12 cellular contexts compared by ENCODE assay signal in genomic region chr12:123444396-123445026, GRCh38. TPM values are rescaled to one million over a fixed set of nuclear protein-coding genes. Genes with fewer than 3 reads are reported as not detected.
DNase-seq lines count a peak whose midpoint lies in the region; ATAC-seq and TF ChIP-seq lines count a peak whose summit lies in the region.
"Had no signal": no experiment of that assay in that cellular context is flagged by ENCODE, and none has a peak within 500 bp of the region (broad histone marks: within the 10 kb centered on the region; RNA-seq: fewer than 3 reads in every experiment).

No MANE protein-coding gene starts in this region.

- H4K20me1 ChIP-seq in GM23248 (ENCODE audit: insufficient read depth) = no peaks in the 10 kb centered on the region
- no peaks in the 10 kb centered on the region for H4K20me1 ChIP-seq in PC-9 (ENCODE audit: insufficient read depth)
- no peaks in the 10 kb centered on the region for H4K20me1 ChIP-seq in PC-3 (ENCODE audit: low read length)

- CTCF ChIA-PET in PC-9 (lab: Charles Lee) (no interaction called here), WTC11 (lab: Charles Lee) (no interaction called here), PC-3 (lab: Charles Lee) (no interaction called here)

- no peak overlapping the region for H3K4me3 Mint-ChIP-seq in stimulated activated memory B cell treated with anti-CD40 and anti-IgM and Interleukin-4, amounts not matched to agents 10 μg/mL and 1 μg/mL and 100 μg/mL, for 72 hours
- H3K4me3 Mint-ChIP-seq in WTC11 = no peak overlapping the region
- H3K4me3 Mint-ChIP-seq: nephron progenitor cell had no signal

- no peaks in the 10 kb centered on the region for H3K36me3 Mint-ChIP-seq in stimulated activated memory B cell treated with anti-CD40 and anti-IgM and Interleukin-4, amounts not matched to agents 10 μg/mL and 1 μg/mL and 100 μg/mL, for 72 hours
- H3K36me3 Mint-ChIP-seq in WTC11 = no peaks in the 10 kb centered on the region

- H3K9me3 Mint-ChIP-seq in stimulated activated memory B cell treated with anti-CD40 and anti-IgM and Interleukin-4, amounts not matched to agents 10 μg/mL and 1 μg/mL and 100 μg/mL, for 72 hours = no peaks in the 10 kb centered on the region
- H3K9me3 Mint-ChIP-seq in WTC11 = no peaks in the 10 kb centered on the region

- H3K27me3 Mint-ChIP-seq in stimulated activated memory B cell treated with anti-CD40 and anti-IgM and Interleukin-4, amounts not matched to agents 10 μg/mL and 1 μg/mL and 100 μg/mL, for 72 hours = no peaks in the 10 kb centered on the region
- no peaks in the 10 kb centered on the region for H3K27me3 Mint-ChIP-seq in WTC11 (ENCODE audit: low read depth)

- H3F3A ChIP-seq in GM23248 (ENCODE audit: insufficient read depth) = peaks cover 20% of the 10 kb centered on the region; the same call in 1 of the 2 replicates
- peaks cover 49% of the 10 kb centered on the region for H3F3A ChIP-seq in PC-9 (ENCODE audit: insufficient read depth, low read depth)
- H3F3A ChIP-seq in PC-3 (ENCODE audit: low read length, unreplicated experiment) = no peaks in the 10 kb centered on the region

- 19 to 28% methylated on average over 5 of the region's 5 CpGs for WGBS in GM23248 (ENCODE audit: low coverage in 1 of 2, low lambda C conversion rate in 2 of 2, missing lambda C conversion rate in 2 of 2), 2 experiments

- POLR2A ChIA-PET in PC-9 (lab: Charles Lee; ENCODE audit: unreplicated experiment) = interaction anchor here (0.6 kb wide), 1 partner anchor 604 kb away, joined by 6 read pairs; no protein-coding TSS in a partner anchor
- POLR2A ChIA-PET in WTC11 (lab: Charles Lee) = no interaction called here
- POLR2A ChIA-PET in PC-3 (lab: Charles Lee; ENCODE audit: unreplicated experiment) = no interaction called here

- intact Hi-C loops in PC-9 (cut with micrococcal nuclease; ENCODE audit: unreplicated experiment) = no loop called here
- intact Hi-C loops in PC-3 (cut with micrococcal nuclease) = no loop called here

- H3K9me3 ChIP-seq in GM23248 (ENCODE audit: low read depth) (no peaks in the 10 kb centered on the region), PC-9 (ENCODE audit: insufficient read depth, low read depth) (no peaks in the 10 kb centered on the region), PC-3 (ENCODE audit: low read length) (no peaks in the 10 kb centered on the region)
- H3K9me3 ChIP-seq: SJCRH30 had no signal

- H3K4me3 ChIP-seq in GM23248 = no peak overlapping the region
- no peak overlapping the region for H3K4me3 ChIP-seq in PC-9
- H3K4me3 ChIP-seq in PC-3 (ENCODE audit: low read length) = no peak overlapping the region
- H3K4me3 ChIP-seq: cardiac muscle cell, SJCRH30 had no signal

- H3K27ac Mint-ChIP-seq in stimulated activated memory B cell treated with anti-CD40 and anti-IgM and Interleukin-4, amounts not matched to agents 10 μg/mL and 1 μg/mL and 100 μg/mL, for 72 hours = peak overlapping the region; percentile 94
- H3K27ac Mint-ChIP-seq in WTC11 = no peak overlapping the region
- H3K27ac Mint-ChIP-seq: nephron progenitor cell had no signal

- H3K4me1 ChIP-seq in GM23248 (ENCODE audit: insufficient read depth) = peaks cover 20% of the 10 kb centered on the region
- H3K4me1 ChIP-seq in PC-9 (replicated peaks; ENCODE audit: insufficient read depth) = peaks cover 42% of the 10 kb centered on the region
- peaks cover 12% of the 10 kb centered on the region; the same call in 1 of the 2 replicates for H3K4me1 ChIP-seq in PC-3 (ENCODE audit: insufficient read depth, low read length)
- H3K4me1 ChIP-seq: SJCRH30 had no signal

- H3K27ac ChIP-seq in GM23248 (peak overlapping the region; percentile 71), PC-9 (peak overlapping the region; percentile 75), PC-3 (ENCODE audit: low read length) (no peak overlapping the region)
- H3K27ac ChIP-seq: cardiac muscle cell, SJCRH30 had no signal

- H3K79me2 ChIP-seq in GM23248 (ENCODE audit: insufficient read depth) (no peaks in the 10 kb centered on the region), PC-9 (ENCODE audit: low read depth) (no peaks in the 10 kb centered on the region), PC-3 (ENCODE audit: low read length) (no peaks in the 10 kb centered on the region)

- H3K27me3 ChIP-seq in GM23248 (replicated peaks; ENCODE audit: insufficient read depth) (no peaks in the 10 kb centered on the region), PC-9 (ENCODE audit: insufficient read depth, low read depth) (no peaks in the 10 kb centered on the region), PC-3 (ENCODE audit: low read length) (no peaks in the 10 kb centered on the region)
- H3K27me3 ChIP-seq: cardiac muscle cell, SJCRH30 had no signal

- peak overlapping the region; percentile 16; the same call in 1 of the 2 replicates for H3K9ac ChIP-seq in GM23248
- no peak overlapping the region for H3K9ac ChIP-seq in PC-3 (ENCODE audit: low read length)

- H3K36me3 ChIP-seq in GM23248 (ENCODE audit: low read depth) = no peaks in the 10 kb centered on the region
- H3K36me3 ChIP-seq in PC-9 (ENCODE audit: low read depth) = no peaks in the 10 kb centered on the region
- H3K36me3 ChIP-seq in PC-3 (ENCODE audit: low read depth, low read length) = no peaks in the 10 kb centered on the region
- H3K36me3 ChIP-seq: cardiac muscle cell, SJCRH30 had no signal

- peaks cover 54% of the 10 kb centered on the region for H3K4me1 Mint-ChIP-seq in stimulated activated memory B cell treated with anti-CD40 and anti-IgM and Interleukin-4, amounts not matched to agents 10 μg/mL and 1 μg/mL and 100 μg/mL, for 72 hours
- peaks cover 3% of the 10 kb centered on the region for H3K4me1 Mint-ChIP-seq in WTC11

- peak; percentile 86 for DNase-seq in GM23248
- DNase-seq in PC-9 = peak in 1 of 2 experiments; percentile 80
- DNase-seq in fibroblast of peridontal ligament (ENCODE audit: extremely low read depth) = peak; percentile 92
- DNase-seq in WTC11 (ENCODE audit: low spot score) = no peak
- no peak for DNase-seq in PC-3
- DNase-seq: DMS53, NCI-H446 treated with DMSO at 0.1 percent for 48 hours, nephron progenitor cell, SJCRH30 had no signal

- peak overlapping the region; percentile 24 for H3K4me2 ChIP-seq in GM23248 (ENCODE audit: unreplicated experiment)
- peak overlapping the region; percentile 68; the same call in 1 of the 2 replicates for H3K4me2 ChIP-seq in PC-9
- H3K4me2 ChIP-seq in PC-3 (ENCODE audit: low read length) = no peak overlapping the region

- no peak for TF ChIP-seq CTCF in PC-9 (conservative IDR thresholded peaks at IDR 0.05)
- TF ChIP-seq CTCF in WTC11 (IDR thresholded peaks at IDR 0.05) = no peak
- no peak for TF ChIP-seq CTCF in PC-3 (conservative IDR thresholded peaks at IDR 0.05; ENCODE audit: low read depth, low read length)

- peak overlapping the region; percentile 0; the same call in 1 of the 2 replicates for H2AFZ ChIP-seq in GM23248
- no peak overlapping the region for H2AFZ ChIP-seq in PC-9
- no peak overlapping the region for H2AFZ ChIP-seq in PC-3 (ENCODE audit: low read length)

- BruUV-seq in PC-9 (replicated peaks; lab: Mats Ljungman, UMichigan) (no TSS peak), PC-3 (replicated peaks; lab: Mats Ljungman, UMichigan) (no TSS peak)

- no peak for ATAC-seq in stimulated activated memory B cell treated with anti-CD40 and anti-IgM and Interleukin-4, amounts not matched to agents 10 μg/mL and 1 μg/mL and 100 μg/mL, for 72 hours
- no peak for ATAC-seq in WTC11
- ATAC-seq in HG02981 (IDR thresholded peaks at IDR 0.05; ENCODE audit: unreplicated experiment) = no peak
- no peak for ATAC-seq in PC-3

- in situ Hi-C loops in GM23248 (cut with MboI) = no loop called here

- H3K9me2 ChIP-seq in GM23248 (ENCODE audit: insufficient read depth) (no peaks in the 10 kb centered on the region), PC-9 (ENCODE audit: insufficient read depth) (no peaks in the 10 kb centered on the region), PC-3 (replicated peaks; ENCODE audit: low read length) (no peaks in the 10 kb centered on the region)

TF ChIP-seq in WTC11, 78 proteins besides CTCF, POLR2A, EP300 and RAD21 (continues in another document):
- no peak for TF ChIP-seq GRHL2 (CRISPR knock-in tag; IDR thresholded peaks at IDR 0.05; ENCODE audit: insufficient replicate concordance, severe bottlenecking)
- no peak for TF ChIP-seq PREB (CRISPR knock-in tag; IDR thresholded peaks at IDR 0.05; ENCODE audit: borderline replicate concordance)
- TF ChIP-seq ERG (CRISPR knock-in tag; IDR thresholded peaks at IDR 0.05) = no peak
- TF ChIP-seq ZMAT4 (CRISPR knock-in tag; IDR thresholded peaks at IDR 0.05) = no peak
- TF ChIP-seq OVOL2 (CRISPR knock-in tag; IDR thresholded peaks at IDR 0.05; ENCODE audit: borderline replicate concordance) = no peak

RNA-seq across cellular contexts. Expression of gene RILPL2, which starts 8.0 kb away (rescaled TPM):
- total RNA-seq in GM23248 (2014; rRNA removed; shearing (Covaris generic)) = 2.5 and 2.8 TPM in 2 replicates
- polyA plus RNA-seq in GM23248 (2016; fragmentation: Nextera tagmentation; extraction: Ambion mirVana) = 4.1 and 4.4 TPM in 2 replicates
- 3.6 and 4.3 TPM in 2 replicates for total RNA-seq in PC-9 (2021)
- 1.1 to 1.4 TPM (median 1.2 TPM) in 3 replicates for total RNA-seq in WTC11 (2021)
- 2.2 and 3.2 TPM in 2 replicates for total RNA-seq in PC-3 (2014; rRNA removed)

RNA-seq across cellular contexts. Expression of gene SNRNP35, which starts 13.4 kb away (rescaled TPM):
- 9.8 and 19.0 TPM in 2 replicates for total RNA-seq in GM23248 (2014; rRNA removed; shearing (Covaris generic))
- polyA plus RNA-seq in GM23248 (2016; fragmentation: Nextera tagmentation; extraction: Ambion mirVana) = 17.6 and 20.0 TPM in 2 replicates
- total RNA-seq in PC-9 (2021) (24.3 and 28.6 TPM in 2 replicates), WTC11 (2021) (19.1 to 21.3 TPM (median 20.0 TPM) in 3 replicates), PC-3 (2014; rRNA removed) (15.9 and 22.9 TPM in 2 replicates)

Comparison
In these comparisons a context has a peak if more than half of its experiments do, and no peak if none do; other contexts are left out.
1. DNase-seq: peak in GM23248 (single experiment) and fibroblast of peridontal ligament (single experiment); none in WTC11 (single experiment) and PC-3 (single experiment).